ENCODE assay signal across 1 cellular context in the genomic region with DNA sequence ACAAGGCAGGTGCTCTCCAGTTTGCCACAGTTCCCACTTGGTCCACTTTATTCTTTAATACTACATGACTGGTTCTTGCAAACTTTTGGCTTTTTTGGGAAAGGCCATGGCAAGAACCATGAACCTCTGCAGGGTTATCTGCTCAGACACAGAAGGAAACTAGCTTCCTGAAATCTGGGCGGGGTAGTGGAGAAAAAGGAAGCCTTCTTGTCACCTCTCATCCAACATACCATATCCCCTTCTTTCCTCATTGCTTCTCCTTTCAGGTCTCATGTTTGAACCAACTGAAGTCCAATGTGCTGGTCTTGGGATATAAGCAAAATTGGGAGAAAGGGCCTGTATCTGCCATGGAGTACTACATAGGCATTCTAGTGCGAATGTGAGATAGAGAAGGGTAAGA.
TF ChIP-seq lines count a peak whose summit lies in the region.

No MANE protein-coding gene starts in this region.

TF ChIP-seq in SK-N-SH, 30 proteins besides CTCF, POLR2A, EP300 and RAD21 (continued from another document):
- TF ChIP-seq, protein P1, sequence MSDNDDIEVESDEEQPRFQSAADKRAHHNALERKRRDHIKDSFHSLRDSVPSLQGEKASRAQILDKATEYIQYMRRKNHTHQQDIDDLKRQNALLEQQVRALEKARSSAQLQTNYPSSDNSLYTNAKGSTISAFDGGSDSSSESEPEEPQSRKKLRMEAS (IDR thresholded peaks at IDR 0.05; ENCODE audit: low read depth): no peak
- TF ChIP-seq ELF1 (IDR thresholded peaks at IDR 0.05) (no peak), FOSL2 (IDR thresholded peaks at IDR 0.05; ENCODE audit: borderline replicate concordance, low read depth) (no peak), MEF2A (IDR thresholded peaks at IDR 0.05; ENCODE audit: borderline replicate concordance, low read depth) (no peak), MXI1 (IDR thresholded peaks at IDR 0.05; ENCODE audit: low read depth, low read length) (no peak)
- TF ChIP-seq, protein P2, sequence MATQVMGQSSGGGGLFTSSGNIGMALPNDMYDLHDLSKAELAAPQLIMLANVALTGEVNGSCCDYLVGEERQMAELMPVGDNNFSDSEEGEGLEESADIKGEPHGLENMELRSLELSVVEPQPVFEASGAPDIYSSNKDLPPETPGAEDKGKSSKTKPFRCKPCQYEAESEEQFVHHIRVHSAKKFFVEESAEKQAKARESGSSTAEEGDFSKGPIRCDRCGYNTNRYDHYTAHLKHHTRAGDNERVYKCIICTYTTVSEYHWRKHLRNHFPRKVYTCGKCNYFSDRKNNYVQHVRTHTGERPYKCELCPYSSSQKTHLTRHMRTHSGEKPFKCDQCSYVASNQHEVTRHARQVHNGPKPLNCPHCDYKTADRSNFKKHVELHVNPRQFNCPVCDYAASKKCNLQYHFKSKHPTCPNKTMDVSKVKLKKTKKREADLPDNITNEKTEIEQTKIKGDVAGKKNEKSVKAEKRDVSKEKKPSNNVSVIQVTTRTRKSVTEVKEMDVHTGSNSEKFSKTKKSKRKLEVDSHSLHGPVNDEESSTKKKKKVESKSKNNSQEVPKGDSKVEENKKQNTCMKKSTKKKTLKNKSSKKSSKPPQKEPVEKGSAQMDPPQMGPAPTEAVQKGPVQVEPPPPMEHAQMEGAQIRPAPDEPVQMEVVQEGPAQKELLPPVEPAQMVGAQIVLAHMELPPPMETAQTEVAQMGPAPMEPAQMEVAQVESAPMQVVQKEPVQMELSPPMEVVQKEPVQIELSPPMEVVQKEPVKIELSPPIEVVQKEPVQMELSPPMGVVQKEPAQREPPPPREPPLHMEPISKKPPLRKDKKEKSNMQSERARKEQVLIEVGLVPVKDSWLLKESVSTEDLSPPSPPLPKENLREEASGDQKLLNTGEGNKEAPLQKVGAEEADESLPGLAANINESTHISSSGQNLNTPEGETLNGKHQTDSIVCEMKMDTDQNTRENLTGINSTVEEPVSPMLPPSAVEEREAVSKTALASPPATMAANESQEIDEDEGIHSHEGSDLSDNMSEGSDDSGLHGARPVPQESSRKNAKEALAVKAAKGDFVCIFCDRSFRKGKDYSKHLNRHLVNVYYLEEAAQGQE (IDR thresholded peaks at IDR 0.05; ENCODE audit: low read depth, low read length): no peak
